ENCODE assay signal across 8 cellular contexts in genomic region chr14:90399541-90400444, GRCh38. TPM values are rescaled to one million over a fixed set of nuclear protein-coding genes. Genes with fewer than 3 reads are reported as not detected.
DNase-seq lines count a peak whose midpoint lies in the region; ATAC-seq and TF ChIP-seq lines count a peak whose summit lies in the region.

No MANE protein-coding gene starts in this region.

- H3K27me3 Mint-ChIP-seq in dendritic cell treated with granulocyte-macrophage colony-stimulating factor and Interleukin-4, amounts not matched to agents 40 ng/mL and 50 ng/mL, for 4 days, result peaks cover 1% of the 10 kb centered on the region

- peak overlapping the region; percentile 97 for H3K27ac ChIP-seq in lower lobe of right lung

- peak overlapping the region; percentile 100 for H3K4me3 ChIP-seq in lower lobe of right lung

- H3K9me3 ChIP-seq in lower lobe of right lung, result no peaks in the 10 kb centered on the region

- peak; percentile 99 for TF ChIP-seq CTCF in lower lobe of right lung (IDR thresholded peaks at IDR 0.05)

- DNase-seq in C1 segment of cervical spinal cord (lab: John Stamatoyannopoulos, UW) (peak in 13 of 14 donors; percentile 38 to 93 (median 78)), NCI-H526 treated with DMSO at 0.1 percent for 48 hours (lab: John Stamatoyannopoulos, UW) (peak; percentile 87), lower lobe of right lung (peak; percentile 93)
- peak; percentile 52 to 81 for DNase-seq in activated CD4-positive, alpha-beta T cell treated with anti-CD3 and anti-CD28 coated beads, Interleukin-2, amount 50 U/mL, for 24 hours (ENCODE audit: low read depth in 1 of 2, low spot score in 1 of 2)
- peak; percentile 75 to 84 for DNase-seq in stimulated activated CD4-positive, alpha-beta T cell treated with anti-CD3 and anti-CD28 coated beads, Interleukin-4, amount 100 ng/mL, for 4 hours

- no peaks in the 10 kb centered on the region for H3K9me3 Mint-ChIP-seq in dendritic cell treated with granulocyte-macrophage colony-stimulating factor and Interleukin-4, amounts not matched to agents 40 ng/mL and 50 ng/mL, for 4 days

- peaks cover 63% of the 10 kb centered on the region for H3K36me3 Mint-ChIP-seq in dendritic cell treated with granulocyte-macrophage colony-stimulating factor and Interleukin-4, amounts not matched to agents 40 ng/mL and 50 ng/mL, for 4 days (ENCODE audit: low read depth)

- H3K27me3 ChIP-seq in lower lobe of right lung (ENCODE audit: low read depth), result no peaks in the 10 kb centered on the region

- ATAC-seq in GM19351 (IDR thresholded peaks at IDR 0.05; ENCODE audit: unreplicated experiment) (peak; percentile 56), HG03520 (IDR thresholded peaks at IDR 0.05; ENCODE audit: unreplicated experiment) (peak; percentile 43), lower lobe of right lung (peak; percentile 78 to 82)

- peak overlapping the region; percentile 96 for H3K4me3 Mint-ChIP-seq in dendritic cell treated with granulocyte-macrophage colony-stimulating factor and Interleukin-4, amounts not matched to agents 40 ng/mL and 50 ng/mL, for 4 days

- peaks cover 48% of the 10 kb centered on the region for H3K4me1 Mint-ChIP-seq in dendritic cell treated with granulocyte-macrophage colony-stimulating factor and Interleukin-4, amounts not matched to agents 40 ng/mL and 50 ng/mL, for 4 days (ENCODE audit: low read depth)

- H3K4me1 ChIP-seq in lower lobe of right lung, result peaks cover 54% of the 10 kb centered on the region

- intact Hi-C loops in dendritic cell treated with granulocyte-macrophage colony-stimulating factor and Interleukin-4, amounts not matched to agents 40 ng/mL and 50 ng/mL, for 4 days (cut with micrococcal nuclease), result loop anchor here (1.0 to 5.0 kb wide), 4 partner anchors 67 to 442 kb away; partner anchors contain the start of genes NRDE2 and TDP1
- intact Hi-C loops in lower lobe of right lung (cut with DNase I), result no loop called here

- peaks cover 49% of the 10 kb centered on the region for H3K36me3 ChIP-seq in lower lobe of right lung

- H3K27ac Mint-ChIP-seq in dendritic cell treated with granulocyte-macrophage colony-stimulating factor and Interleukin-4, amounts not matched to agents 40 ng/mL and 50 ng/mL, for 4 days, result peak overlapping the region; percentile 80

RNA-seq across cellular contexts. Expression of gene CALM1, which starts 3.0 kb away (rescaled TPM):
- total RNA-seq in lower lobe of right lung, result 518 TPM

Comparison
In these comparisons a context has a peak if more than half of its experiments do, and no peak if none do; other contexts are left out.
1. Peak in every context shown above with its lines: DNase-seq, ATAC-seq, H3K4me3 ChIP-seq and H3K27ac ChIP-seq.